7 cellular contexts compared by ENCODE assay signal in genomic region chr7:67040832-67041231, GRCh38. TPM values are rescaled to one million over a fixed set of nuclear protein-coding genes. Genes with fewer than 3 reads are reported as not detected.
DNase-seq lines count a peak whose midpoint lies in the region; ATAC-seq, FAIRE-seq and TF ChIP-seq lines count a peak whose summit lies in the region.
"Not testable (repeated sequence)": the region's sequence is repeated elsewhere in the genome, so short reads cannot be mapped to it uniquely, and the experiment has no call there.

No MANE protein-coding gene starts in this region.

- H4K20me1 ChIP-seq in DND-41 (ENCODE audit: insufficient read depth, low read length); GM12878 (ENCODE audit: control insufficient read depth, insufficient read depth); osteoblast (ENCODE audit: insufficient read depth, low read length): not testable (repeated sequence)

- not testable (repeated sequence) for H3K9me3 ChIP-seq in DND-41 (ENCODE audit: insufficient read depth, low read length, severe bottlenecking); Panc1 (ENCODE audit: control insufficient read depth, insufficient read depth, low read depth, low read length); GM12878 (replicated peaks; ENCODE audit: control insufficient read depth, insufficient read depth, low read length); esophagus muscularis mucosa; osteoblast (ENCODE audit: low read depth, low read length)

- not testable (repeated sequence) for H3K4me1 ChIP-seq in DND-41 (ENCODE audit: insufficient read depth, low read length); Panc1 (ENCODE audit: control insufficient read depth, insufficient read depth, low read length); GM12878 (ENCODE audit: control insufficient read depth, insufficient read depth, low read length)
- H3K4me1 ChIP-seq in esophagus muscularis mucosa, result peaks cover 18 to 33% (median 28%) of the 10 kb centered on the region in 4 donors
- peaks cover 22% of the 10 kb centered on the region for H3K4me1 ChIP-seq in osteoblast (ENCODE audit: insufficient read depth, low read length)

- CTCF ChIA-PET in Panc1 (lab: Charles Lee), result interaction anchor here (0.6 to 0.7 kb wide), 5 partner anchors 19 to 301 kb away, joined by 3 to 5 read pairs (median 3); no protein-coding TSS in a partner anchor
- CTCF ChIA-PET in GM12878 (lab: Yijun Ruan, JAX), result interaction anchor here (0.6 to 1.9 kb wide), 15 partner anchors 12 to 593 kb away, joined by 3 to 7 read pairs (median 3); no protein-coding TSS in a partner anchor

- intact Hi-C loops in Panc1 (cut with micrococcal nuclease; ENCODE audit: unreplicated experiment); esophagus muscularis mucosa (cut with DNase I): not testable (repeated sequence)
- intact Hi-C loops in GM12878 (cut with micrococcal nuclease; ENCODE audit: unreplicated experiment), result loop anchor here (5.0 kb wide), 1 partner anchor 261 kb away; no protein-coding TSS in a partner anchor

- SMC1A ChIA-PET in GM12878 (lab: Charles Lee; ENCODE audit: uncharacterized antibody, unreplicated experiment), result interaction anchor here (0.6 to 1.7 kb wide), 6 partner anchors 200 to 337 kb away, joined by 3 to 11 read pairs (median 3); no protein-coding TSS in a partner anchor

- TF ChIP-seq EP300 in GM12878 (IDR thresholded peaks at IDR 0.05; ENCODE audit: borderline replicate concordance in 1 of 2, control insufficient read depth in 1 of 2, low read depth in 2 of 2, low read length in 2 of 2); esophagus muscularis mucosa (IDR thresholded peaks at IDR 0.05): not testable (repeated sequence)

- not testable (repeated sequence) for H3K4me3 ChIP-seq in DND-41 (ENCODE audit: low read depth in 1 of 2, low read length in 2 of 2); Panc1 (ENCODE audit: low read depth in 2 of 2, low read length in 2 of 2); GM12878; esophagus muscularis mucosa; kidney epithelial cell (ENCODE audit: low read depth, low read length); osteoblast (ENCODE audit: insufficient read depth, low read length)

- not testable (repeated sequence) for H3K4me2 ChIP-seq in DND-41 (ENCODE audit: insufficient read depth, low read length); GM12878 (ENCODE audit: control insufficient read depth, insufficient read depth)
- H3K4me2 ChIP-seq in osteoblast (ENCODE audit: insufficient read depth, low read length), result peak overlapping the region; percentile 39

- POLR2A ChIA-PET in Panc1 (lab: Charles Lee), result interaction anchor here (0.6 kb wide), 2 partner anchors 267 to 273 kb away, joined by 5 to 6 read pairs; no protein-coding TSS in a partner anchor
- POLR2A ChIA-PET in GM12878 (lab: Charles Lee), result not testable (repeated sequence)

- in situ Hi-C loops in Panc1 (cut with HindIII; ENCODE audit: low pct_unique_long_range_greater_than_20kb, low sequenced_read_pairs), result not testable (repeated sequence)
- in situ Hi-C loops in GM12878 (cut with MboI), result loop anchor here (25.0 kb wide), 1 partner anchor 271 kb away; no protein-coding TSS in a partner anchor

- not testable (repeated sequence) for TF ChIP-seq POLR2A in GM12878 (IDR thresholded peaks at IDR 0.05; ENCODE audit: low read depth, low read length); esophagus muscularis mucosa (IDR thresholded peaks at IDR 0.05; ENCODE audit: low read depth)

- not testable (repeated sequence) for H3K79me2 ChIP-seq in DND-41 (ENCODE audit: insufficient read depth, low read length); GM12878 (ENCODE audit: control insufficient read depth, insufficient read depth, low read length); osteoblast (ENCODE audit: insufficient read depth, low read length)

- not testable (repeated sequence) for H3K9ac ChIP-seq in DND-41 (ENCODE audit: low read depth, low read length); GM12878 (ENCODE audit: control insufficient read depth, insufficient read depth, low read length)

- RAD21 ChIA-PET in GM12878 (lab: Charles Lee; ENCODE audit: unreplicated experiment), result interaction anchor here (1.1 to 2.0 kb wide), 6 partner anchors 54 to 337 kb away, joined by 3 to 10 read pairs (median 4); no protein-coding TSS in a partner anchor

- WGBS in GM12878 (ENCODE audit: insufficient coverage, insufficient replicate concordance, low lambda C conversion rate, missing lambda C conversion rate), result 30% methylated on average over 2 of the region's 2 CpGs
- 37% methylated on average over 2 of the region's 2 CpGs for WGBS in esophagus muscularis mucosa

- not testable (repeated sequence) for BruUV-seq in Panc1 (replicated peaks; lab: Mats Ljungman, UMichigan); GM12878 (replicated peaks; lab: Mats Ljungman, UMichigan)

- not testable (repeated sequence) for H3K27me3 ChIP-seq in DND-41 (ENCODE audit: insufficient read depth, low read length, poor library complexity); Panc1 (ENCODE audit: control insufficient read depth, insufficient read depth, low read length); GM12878 (replicated peaks in 1 of 2; ENCODE audit: control insufficient read depth in 2 of 2, insufficient read depth in 2 of 2, low read length in 1 of 2); esophagus muscularis mucosa; kidney epithelial cell (ENCODE audit: control insufficient read depth, insufficient read depth, low read length); osteoblast (ENCODE audit: insufficient read depth, low read length)

- not testable (repeated sequence) for H2AFZ ChIP-seq in DND-41 (ENCODE audit: low read depth, low read length); GM12878 (ENCODE audit: control insufficient read depth, low read depth, low read length); osteoblast (ENCODE audit: low read length)

- not testable (repeated sequence) for ATAC-seq in DND-41 (ENCODE audit: insufficient read depth, low read depth); Panc1
- peak; percentile 55 for ATAC-seq in GM12878

- TF ChIP-seq RAD21 in GM12878 (IDR thresholded peaks at IDR 0.05; ENCODE audit: insufficient read depth, low read depth, low read length), result 0 out of 2 replicates have a peak, but pooled peaks have one; percentile 32

- TF ChIP-seq CTCF in DND-41 (IDR thresholded peaks at IDR 0.05; ENCODE audit: borderline replicate concordance, extremely low read depth, low read length, poor library complexity, severe bottlenecking), result peak; percentile 48
- TF ChIP-seq CTCF in Panc1 (IDR thresholded peaks at IDR 0.05), result peak; percentile 69
- peak in 2 of 3 experiments; percentile 15 to 17; a peak in 2 of 6 replicates for TF ChIP-seq CTCF in GM12878 (IDR thresholded peaks at IDR 0.05 in 2 of 3, conservative IDR thresholded peaks at IDR 0.05 in 1 of 3; ENCODE audit: control insufficient read depth in 2 of 3, extremely low read depth in 1 of 3, insufficient read depth in 1 of 3, low read depth in 3 of 3, low read length in 3 of 3)
- peak in 2 of 3 experiments; percentile 26 to 51 for TF ChIP-seq CTCF in esophagus muscularis mucosa (IDR thresholded peaks at IDR 0.05)
- TF ChIP-seq CTCF in kidney epithelial cell (IDR thresholded peaks at IDR 0.05; ENCODE audit: insufficient read depth, low read length, poor library complexity, severe bottlenecking), result peak; percentile 22
- peak; percentile 41 for TF ChIP-seq CTCF in osteoblast (IDR thresholded peaks at IDR 0.05; ENCODE audit: extremely low read depth, low read depth, low read length)

- not testable (repeated sequence) for H3K27ac ChIP-seq in DND-41 (ENCODE audit: low read length); Panc1 (ENCODE audit: low read length); GM12878 (ENCODE audit: control insufficient read depth, insufficient read depth)
- H3K27ac ChIP-seq in esophagus muscularis mucosa (replicated peaks in 1 of 4) (peak overlapping the region in 2 of 4 donors; percentile 11 to 33), osteoblast (ENCODE audit: low read depth, low read length) (peak overlapping the region; percentile 71)

- peak; percentile 96 for FAIRE-seq in GM12878 (lab: Jason Lieb, UNC)

- not testable (repeated sequence) for DNase-seq in DND-41; Panc1 (ENCODE audit: low read depth, low spot score); GM12878 (ENCODE audit: low read depth, low spot score); esophagus muscularis mucosa (ENCODE audit: extremely low spot score); kidney epithelial cell (ENCODE audit: low read depth); osteoblast (ENCODE audit: insufficient read length, low spot score, missing footprints)
- DNase-seq in HT-29 (ENCODE audit: low spot score), result peak; percentile 15

- not testable (repeated sequence) for H3K36me3 ChIP-seq in DND-41 (ENCODE audit: insufficient read depth, low read length); Panc1 (ENCODE audit: control insufficient read depth, insufficient read depth, low read length); GM12878 (ENCODE audit: control insufficient read depth in 2 of 2, insufficient read depth in 2 of 2, low read length in 1 of 2); esophagus muscularis mucosa; kidney epithelial cell (ENCODE audit: control insufficient read depth, insufficient read depth, low read length); osteoblast (ENCODE audit: insufficient read depth, low read length)

RNA-seq across cellular contexts. Expression of gene TYW1, which starts 44.2 kb away (rescaled TPM):
- total RNA-seq in HT-29 (2014; rRNA removed; shearing (Covaris generic)), result 19.0 and 19.5 TPM in 2 replicates
- 24.5 TPM for total RNA-seq in Panc1 (2021; ENCODE audit: unreplicated experiment)
- 18.8 TPM for polyA plus RNA-seq in Panc1 (2012; ENCODE audit: insufficient read length)
- total RNA-seq in GM12878 (2013; cell fraction: nucleolus; rRNA removed), result 68.4 and 80.7 TPM in 2 replicates
- 18.2 and 19.6 TPM in 2 replicates for total RNA-seq in GM12878 (2014; rRNA removed)
- total RNA-seq in GM12878 (2014; rRNA removed; fragmentation: Illumina TruSeq; extraction: Trizol), result 20.9 and 23.7 TPM in 2 replicates
- 18.7 and 18.9 TPM in 2 replicates for total RNA-seq in GM12878 (2021)
- 7.5 TPM for polyA plus RNA-seq in GM12878 (2011; ENCODE audit: low read depth)
- 16.9 and 19.3 TPM in 2 replicates for polyA plus RNA-seq in GM12878 (2011; rRNA removed)
- polyA plus RNA-seq in GM12878 (2011; cell fraction: cytosol; rRNA removed), result 11.9 and 12.1 TPM in 2 replicates
- polyA plus RNA-seq in GM12878 (2011; cell fraction: nucleus; rRNA removed), result 9.4 and 10.9 TPM in 2 replicates
- polyA plus RNA-seq in GM12878 (2012), result 9.2 and 10.2 TPM in 2 replicates
- polyA plus RNA-seq in GM12878 (2014; fragmentation: Illumina TruSeq; extraction: Trizol), result 21.6 and 21.9 TPM in 2 replicates
- polyA plus RNA-seq in GM12878 (2014; fragmentation: Nextera tagmentation; extraction: Ambion mirVana), result 10 to 100 TPM; 11.3 to 17.4 TPM
- polyA plus RNA-seq in GM12878 (2014; rRNA removed), result 13.7 and 15.3 TPM in 2 replicates
- 10 to 100 TPM; 26.5 to 29.0 TPM for polyA plus RNA-seq in GM12878 (2016; fragmentation: Nextera tagmentation; extraction: Ambion mirVana)
- polyA minus RNA-seq in GM12878 (2011; rRNA and poly(A)+ RNA removed), result 27.8 and 29.3 TPM in 2 replicates
- 5.5 and 7.2 TPM in 2 replicates for polyA minus RNA-seq in GM12878 (2011; cell fraction: cytosol; rRNA and poly(A)+ RNA removed)
- polyA minus RNA-seq in GM12878 (2011; cell fraction: nucleus; rRNA and poly(A)+ RNA removed), result 15.5 and 15.9 TPM in 2 replicates
- total RNA-seq in esophagus muscularis mucosa, result 10 to 100 TPM; 10.7 to 14.2 (median 13.0) TPM
- total RNA-seq in kidney epithelial cell, result 12.7 and 19.0 TPM in 2 replicates
- 13.0 and 14.8 TPM in 2 replicates for total RNA-seq in osteoblast

RNA-seq across cellular contexts. Expression of gene SBDS, which starts 45.4 kb away (rescaled TPM):
- total RNA-seq in HT-29 (2014; rRNA removed; shearing (Covaris generic)), result 58.4 and 63.7 TPM in 2 replicates
- total RNA-seq in Panc1 (2021; ENCODE audit: unreplicated experiment) (82.8 TPM), GM12878 (2014; rRNA removed) (28.7 and 33.1 TPM in 2 replicates), GM12878 (2014; rRNA removed; fragmentation: Illumina TruSeq; extraction: Trizol) (33.2 and 35.4 TPM in 2 replicates), GM12878 (2021) (29.4 and 31.2 TPM in 2 replicates), esophagus muscularis mucosa (100 to 1,000 TPM; 198 to 293 (median 264) TPM), kidney epithelial cell (102 and 109 TPM in 2 replicates), osteoblast (78.9 and 83.7 TPM in 2 replicates)
- polyA plus RNA-seq in Panc1 (2012; ENCODE audit: insufficient read length), result 51.7 TPM
- 5.2 and 9.0 TPM in 2 replicates for total RNA-seq in GM12878 (2013; cell fraction: nucleolus; rRNA removed)
- polyA plus RNA-seq in GM12878 (2011; ENCODE audit: low read depth), result 19.8 TPM
- polyA plus RNA-seq in GM12878 (2011; rRNA removed) (31.0 and 52.0 TPM in 2 replicates), GM12878 (2014; fragmentation: Illumina TruSeq; extraction: Trizol) (46.6 and 61.2 TPM in 2 replicates), GM12878 (2014; fragmentation: Nextera tagmentation; extraction: Ambion mirVana) (10 to 100 TPM; 22.4 to 34.3 TPM), GM12878 (2014; rRNA removed) (26.7 and 30.9 TPM in 2 replicates), GM12878 (2016; fragmentation: Nextera tagmentation; extraction: Ambion mirVana) (10 to 100 TPM; 60.1 to 63.0 TPM)
- 10.0 and 13.9 TPM in 2 replicates for polyA plus RNA-seq in GM12878 (2011; cell fraction: cytosol; rRNA removed)
- polyA plus RNA-seq in GM12878 (2011; cell fraction: nucleus; rRNA removed), result 9.9 and 13.1 TPM in 2 replicates
- 25.1 and 25.9 TPM in 2 replicates for polyA plus RNA-seq in GM12878 (2012)
- 6.9 and 14.0 TPM in 2 replicates for polyA minus RNA-seq in GM12878 (2011; rRNA and poly(A)+ RNA removed)
- 11.2 and 12.4 TPM in 2 replicates for polyA minus RNA-seq in GM12878 (2011; cell fraction: cytosol; rRNA and poly(A)+ RNA removed)
- polyA minus RNA-seq in GM12878 (2011; cell fraction: nucleus; rRNA and poly(A)+ RNA removed), result 5.4 and 11.7 TPM in 2 replicates

Comparison
In these comparisons a context has a peak if more than half of its experiments do, and no peak if none do; other contexts are left out.
1. CTCF ChIP-seq: peak in every context shown above with its lines; median percentile 69 in Panc1; 48 in DND-41; 41 in osteoblast; 38 in esophagus muscularis mucosa; 22 in kidney epithelial cell; 16 in GM12878.